11 cellular contexts compared by ENCODE assay signal in the genomic region with DNA sequence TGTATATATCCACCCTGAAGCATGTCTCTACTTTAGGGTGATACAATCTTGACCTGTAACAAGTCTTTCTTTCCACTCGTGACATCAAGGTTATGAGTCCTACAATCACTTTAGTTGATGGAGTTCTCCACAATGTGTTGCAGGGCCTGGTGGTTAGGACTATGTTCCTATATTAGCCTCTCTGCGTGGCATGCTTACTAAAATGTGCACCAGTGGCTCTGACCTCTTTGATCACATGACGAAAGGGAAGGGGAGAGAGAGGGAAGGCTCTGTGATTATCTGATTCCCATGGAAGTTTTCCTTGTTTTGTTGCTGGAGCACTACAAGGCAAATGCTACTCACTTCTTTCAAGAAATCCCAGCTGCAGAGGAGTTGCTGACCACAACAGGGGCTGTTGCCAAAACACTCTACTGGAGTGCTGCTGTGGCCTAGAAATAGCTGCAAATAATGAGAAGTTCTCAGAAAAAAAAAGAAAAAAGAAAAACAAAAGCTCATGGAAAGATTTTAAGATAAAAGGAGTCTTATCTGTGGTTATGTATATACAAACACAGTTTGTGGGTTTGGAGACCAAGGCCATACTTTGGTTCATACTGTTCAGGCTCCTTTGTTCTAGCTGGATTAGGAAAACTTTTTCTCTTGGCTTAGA.
A peak's percentile ranks its signal among the peaks of the same experiment; 100 is the strongest.
DNase-seq lines count a peak whose midpoint lies in the region; FAIRE-seq and TF ChIP-seq lines count a peak whose summit lies in the region.
"Had no signal": no experiment of that assay in that cellular context is flagged by ENCODE, and none has a peak within 500 bp of the region (broad histone marks: within the 10 kb centered on the region; RNA-seq: fewer than 3 reads in every experiment).

No MANE protein-coding gene starts in this region.

- H3K27me3 ChIP-seq in brain microvascular endothelial cell (replicated peaks) (no peaks in the 10 kb centered on the region), suprapubic skin (no peaks in the 10 kb centered on the region), small intestine (ENCODE audit: control insufficient read depth in 2 of 2, insufficient read depth in 2 of 2, low read length in 2 of 2) (no peaks in the 10 kb centered on the region)

- no peak for FAIRE-seq in small intestine (lab: Jason Lieb, UNC)
- FAIRE-seq: GM12878 had no signal

- no peaks in the 10 kb centered on the region for H3K9me3 ChIP-seq in suprapubic skin
- H3K9me3 ChIP-seq in small intestine (ENCODE audit: control insufficient read depth, low read depth), result no peaks in the 10 kb centered on the region

- H3K36me3 ChIP-seq in brain microvascular endothelial cell (replicated peaks) (no peaks in the 10 kb centered on the region), suprapubic skin (no peaks in the 10 kb centered on the region), small intestine (ENCODE audit: control insufficient read depth in 2 of 2, insufficient read depth in 2 of 2, low read length in 2 of 2) (no peaks in the 10 kb centered on the region)

- TF ChIP-seq CTCF in HFF-Myc (IDR thresholded peaks at IDR 0.05; ENCODE audit: low read depth, low read length, missing control alignments) (no peak), brain microvascular endothelial cell (IDR thresholded peaks at IDR 0.05; ENCODE audit: low read depth, low read length, missing control alignments) (no peak), suprapubic skin (IDR thresholded peaks at IDR 0.05) (no peak)

- in situ Hi-C loops in brain microvascular endothelial cell (cut with HindIII; ENCODE audit: low pct_ligation_motif_present, low sequenced_read_pairs), result no loop called here

- peak; percentile 72 for DNase-seq in HFF-Myc (ENCODE audit: extremely low read depth, low read depth)
- peak; percentile 98 for DNase-seq in brain microvascular endothelial cell
- DNase-seq in left kidney (ENCODE audit: low read depth, low spot score), result peak; percentile 52
- DNase-seq in suprapubic skin (ENCODE audit: low spot score in 2 of 2), result no peak
- no peak for DNase-seq in NCI-H128 (lab: John Stamatoyannopoulos, UW; ENCODE audit: unreplicated experiment)
- no peak for DNase-seq in small intestine
- DNase-seq in GM19240 (ENCODE audit: insufficient read length, low spot score), result no peak
- DNase-seq: NCI-H2171, occipital lobe, SW 1271 had no signal

- peak overlapping the region; percentile 62 for H3K27ac ChIP-seq in brain microvascular endothelial cell
- peak overlapping the region; percentile 50 for H3K27ac ChIP-seq in suprapubic skin
- H3K27ac ChIP-seq in small intestine (ENCODE audit: low read depth in 1 of 2, low read length in 1 of 2), result peak overlapping the region in 1 of 2 donors; percentile 61

- H3K4me3 ChIP-seq in HFF-Myc (replicated peaks; ENCODE audit: low read depth, low read length) (no peak overlapping the region), brain microvascular endothelial cell (ENCODE audit: low read depth, low read length) (no peak overlapping the region), suprapubic skin (no peak overlapping the region), small intestine (ENCODE audit: low read depth in 1 of 2, low read length in 2 of 2) (no peak overlapping the region)
- H3K4me3 ChIP-seq: GM12878 had no signal

- no peak for TF ChIP-seq EP300 in suprapubic skin (IDR thresholded peaks at IDR 0.05)

- no peak for TF ChIP-seq POLR2A in suprapubic skin (IDR thresholded peaks at IDR 0.05)

- 72% methylated on average over 3 of the region's 3 CpGs for WGBS in suprapubic skin
- 64 to 79% (median 79%) methylated on average over 3 of the region's 3 CpGs for WGBS in small intestine, 3 donors

- peaks cover 13% of the 10 kb centered on the region for H3K4me1 ChIP-seq in suprapubic skin
- H3K4me1 ChIP-seq in small intestine (ENCODE audit: control insufficient read depth in 2 of 2, insufficient read depth in 1 of 2, low read depth in 1 of 2, low read length in 1 of 2), result no peaks in the 10 kb centered on the region

Comparison
In these comparisons a context has a peak if more than half of its experiments do, and no peak if none do; other contexts are left out.
1. DNase-seq: peak in HFF-Myc (single experiment), brain microvascular endothelial cell (single experiment) and left kidney (single experiment); none in suprapubic skin (0 of 2), NCI-H128 (single experiment), small intestine (single experiment) and GM19240 (single experiment).